ENCODE assay signal across 34 cellular contexts in the genomic region with DNA sequence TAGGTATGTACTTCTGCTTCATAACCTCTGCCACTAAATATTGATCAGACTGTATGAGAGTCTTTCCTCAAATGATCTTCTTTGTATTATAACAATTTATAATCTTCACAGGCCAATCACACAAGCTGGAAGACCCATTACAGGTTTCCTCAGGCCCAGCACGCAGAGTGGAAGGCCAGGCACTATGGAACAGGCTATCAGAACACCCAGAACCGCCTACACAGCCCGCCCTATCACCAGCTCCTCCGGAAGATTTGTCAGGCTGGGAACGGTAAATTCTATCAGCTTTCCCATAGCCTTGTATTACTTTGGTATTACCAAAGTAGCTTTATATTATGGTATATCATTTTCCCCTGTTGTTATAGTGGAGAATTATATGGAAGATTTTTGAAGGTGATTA. TPM values are rescaled to one million over a fixed set of nuclear protein-coding genes. Genes with fewer than 3 reads are reported as not detected.
"Had no signal": no experiment of that assay in that cellular context is flagged by ENCODE, and none has a peak within 500 bp of the region (broad histone marks: within the 10 kb centered on the region; RNA-seq: fewer than 3 reads in every experiment).

No MANE protein-coding gene starts in this region.

- H3K27ac ChIP-seq: coronary artery, dorsolateral prefrontal cortex had no signal

- H3K4me3 Mint-ChIP-seq: activated B cell treated with CpG ODN at 0.5 μM for 24 hours; activated CD8-positive, alpha-beta memory T cell treated with anti-CD3 and anti-CD28 coated beads, Interleukin-2, amount 10 ng/mL, durations not matched to agents 7 days and 5 days; activated CD8-positive, alpha-beta T cell treated with anti-CD3 and anti-CD28 coated beads, Interleukin-2, amount 10 ng/mL, durations not matched to agents 7 days and 5 days; activated naive CD4-positive, alpha-beta T cell treated with anti-CD3 and anti-CD28 coated beads for 36 hours; activated naive CD4-positive, alpha-beta T cell treated with anti-CD3 and anti-CD28 coated beads, Interleukin-2, amount 50 U/mL, for 24 hours; activated naive CD8-positive, alpha-beta T cell treated with anti-CD3 and anti-CD28 coated beads for 36 hours; activated naive CD8-positive, alpha-beta T cell treated with anti-CD3 and anti-CD28 coated beads, Interleukin-2, amount 50 U/mL, for 24 hours; activated T-helper 1 cell treated with anti-CD3 and anti-CD28 coated beads, Interleukin-12 subunit alpha, Interleukin-12 subunit beta, Interleukin-2, Interleukin-4 antibody, amounts not matched to agents 30 ng/mL and 10 ng/mL and 1 ng/mL, durations not matched to agents 14 hours and 24 hours and 36 hours; brain; central memory CD8-positive, alpha-beta T cell; dendritic cell treated with granulocyte-macrophage colony-stimulating factor and Interleukin-4, amounts not matched to agents 40 ng/mL and 50 ng/mL, for 4 days; endodermal cell; T-helper 17 cell; T-helper 2 cell treated with Interferon-gamma antibody and Interleukin-4, amounts not matched to agents 5 μg/mL and 100 μg/mL, for 36 hours had no signal

- H3K36me3 Mint-ChIP-seq: activated CD8-positive, alpha-beta memory T cell treated with anti-CD3 and anti-CD28 coated beads, Interleukin-2, amount 10 ng/mL, durations not matched to agents 7 days and 5 days; activated naive CD8-positive, alpha-beta T cell treated with anti-CD3 and anti-CD28 coated beads for 36 hours had no signal

- H3K27me3 Mint-ChIP-seq: activated CD8-positive, alpha-beta memory T cell treated with anti-CD3 and anti-CD28 coated beads, Interleukin-2, amount 10 ng/mL, durations not matched to agents 7 days and 5 days; activated naive CD8-positive, alpha-beta T cell treated with anti-CD3 and anti-CD28 coated beads for 36 hours; brain; dendritic cell treated with granulocyte-macrophage colony-stimulating factor and Interleukin-4, amounts not matched to agents 40 ng/mL and 50 ng/mL, for 4 days had no signal

- H3K4me3 ChIP-seq: adrenal gland, coronary artery, dorsolateral prefrontal cortex had no signal

- DNase-seq: activated B cell treated with CpG ODN at 0.5 μM for 24 hours; activated CD4-positive, alpha-beta T cell treated with anti-CD3 and anti-CD28 coated beads for 48 hours; activated CD4-positive, alpha-beta T cell treated with anti-CD3 and anti-CD28 coated beads, Interleukin-2, amount 50 U/mL, for 1 hour; activated CD4-positive, alpha-beta T cell treated with anti-CD3 and anti-CD28 coated beads, Interleukin-2, amount 50 U/mL, for 48 hours; activated CD8-positive, alpha-beta memory T cell treated with anti-CD3 and anti-CD28 coated beads, Interleukin-2, amount 10 ng/mL, durations not matched to agents 7 days and 5 days; activated CD8-positive, alpha-beta memory T cell treated with anti-CD3 and anti-CD28 coated beads, Interleukin-2, amount 50 U/mL, for 4 hours; activated CD8-positive, alpha-beta T cell treated with anti-CD3 and anti-CD28 coated beads, Interleukin-2, amount 10 ng/mL, durations not matched to agents 7 days and 5 days; activated effector memory CD4-positive, alpha-beta T cell treated with anti-CD3 and anti-CD28 coated beads, Interleukin-2, amount 50 U/mL, for 16 hours; activated naive CD4-positive, alpha-beta T cell treated with anti-CD3 and anti-CD28 coated beads for 36 hours; activated naive CD8-positive, alpha-beta T cell treated with anti-CD3 and anti-CD28 coated beads for 36 hours; activated naive CD8-positive, alpha-beta T cell treated with anti-CD3 and anti-CD28 coated beads, Interleukin-2, amount 50 U/mL, for 24 hours; activated T-cell treated with anti-CD3 and anti-CD28 coated beads, Interleukin-2, amount 50 U/mL, for 1 hour; activated T-cell treated with anti-CD3 and anti-CD28 coated beads, Interleukin-2, amount 50 U/mL, for 48 hours; adrenal gland; amygdala; aorta; dorsolateral prefrontal cortex; effector memory CD4-positive, alpha-beta T cell; endodermal cell; foreskin fibroblast; head of caudate nucleus; hippocampal formation; T-helper 17 cell had no signal

- H3K27ac Mint-ChIP-seq: activated B cell treated with CpG ODN at 0.5 μM for 24 hours; activated CD8-positive, alpha-beta memory T cell treated with anti-CD3 and anti-CD28 coated beads, Interleukin-2, amount 10 ng/mL, durations not matched to agents 7 days and 5 days; activated CD8-positive, alpha-beta T cell treated with anti-CD3 and anti-CD28 coated beads, Interleukin-2, amount 10 ng/mL, durations not matched to agents 7 days and 5 days; activated naive CD4-positive, alpha-beta T cell treated with anti-CD3 and anti-CD28 coated beads for 36 hours; activated naive CD4-positive, alpha-beta T cell treated with anti-CD3 and anti-CD28 coated beads, Interleukin-2, amount 50 U/mL, for 24 hours; activated naive CD8-positive, alpha-beta T cell treated with anti-CD3 and anti-CD28 coated beads for 36 hours; activated naive CD8-positive, alpha-beta T cell treated with anti-CD3 and anti-CD28 coated beads, Interleukin-2, amount 50 U/mL, for 24 hours; activated T-helper 1 cell treated with anti-CD3 and anti-CD28 coated beads, Interleukin-12 subunit alpha, Interleukin-12 subunit beta, Interleukin-2, Interleukin-4 antibody, amounts not matched to agents 30 ng/mL and 10 ng/mL and 1 ng/mL, durations not matched to agents 14 hours and 24 hours and 36 hours; activated T-helper 2 cell treated with anti-CD3 and anti-CD28 coated beads, Interferon-gamma antibody, Interleukin-2, Interleukin-4, amounts not matched to agents 10 μg/mL and 5 μg/mL and 100 μg/mL, durations not matched to agents 14 hours and 24 hours and 36 hours; dendritic cell treated with granulocyte-macrophage colony-stimulating factor and Interleukin-4, amounts not matched to agents 40 ng/mL and 50 ng/mL, for 4 days; endodermal cell; T-helper 17 cell; T-helper 2 cell treated with Interferon-gamma antibody and Interleukin-4, amounts not matched to agents 5 μg/mL and 100 μg/mL, for 36 hours had no signal

- H3K36me3 ChIP-seq: adrenal gland had no signal

- H3K4me1 Mint-ChIP-seq: activated B cell treated with CpG ODN at 0.5 μM for 24 hours; activated CD8-positive, alpha-beta memory T cell treated with anti-CD3 and anti-CD28 coated beads, Interleukin-2, amount 10 ng/mL, durations not matched to agents 7 days and 5 days; activated naive CD4-positive, alpha-beta T cell treated with anti-CD3 and anti-CD28 coated beads, Interleukin-2, amount 50 U/mL, for 24 hours; activated naive CD8-positive, alpha-beta T cell treated with anti-CD3 and anti-CD28 coated beads for 36 hours; activated naive CD8-positive, alpha-beta T cell treated with anti-CD3 and anti-CD28 coated beads, Interleukin-2, amount 50 U/mL, for 24 hours; central memory CD8-positive, alpha-beta T cell; endodermal cell had no signal

- H3K27me3 ChIP-seq: adrenal gland, dorsolateral prefrontal cortex had no signal

- H3K9me3 ChIP-seq: adrenal gland had no signal

- H3K9me3 Mint-ChIP-seq: activated B cell treated with CpG ODN at 0.5 μM for 24 hours; activated naive CD4-positive, alpha-beta T cell treated with anti-CD3 and anti-CD28 coated beads for 36 hours; activated naive CD4-positive, alpha-beta T cell treated with anti-CD3 and anti-CD28 coated beads, Interleukin-2, amount 50 U/mL, for 24 hours; activated naive CD8-positive, alpha-beta T cell treated with anti-CD3 and anti-CD28 coated beads for 36 hours; activated naive CD8-positive, alpha-beta T cell treated with anti-CD3 and anti-CD28 coated beads, Interleukin-2, amount 50 U/mL, for 24 hours; activated T-helper 1 cell treated with anti-CD3 and anti-CD28 coated beads, Interleukin-12 subunit alpha, Interleukin-12 subunit beta, Interleukin-2, Interleukin-4 antibody, amounts not matched to agents 30 ng/mL and 10 ng/mL and 1 ng/mL, durations not matched to agents 14 hours and 24 hours and 36 hours; activated T-helper 2 cell treated with anti-CD3 and anti-CD28 coated beads, Interferon-gamma antibody, Interleukin-2, Interleukin-4, amounts not matched to agents 10 μg/mL and 5 μg/mL and 100 μg/mL, durations not matched to agents 14 hours and 24 hours and 36 hours; brain; central memory CD8-positive, alpha-beta T cell; dendritic cell treated with granulocyte-macrophage colony-stimulating factor and Interleukin-4, amounts not matched to agents 40 ng/mL and 50 ng/mL, for 4 days; endodermal cell; T-helper 2 cell treated with Interferon-gamma antibody and Interleukin-4, amounts not matched to agents 5 μg/mL and 100 μg/mL, for 36 hours had no signal

- ATAC-seq: activated CD4-positive, CD25-positive, alpha-beta regulatory T cell treated with anti-CD3 and anti-CD28 coated beads, Interleukin-2, amount 50 U/mL, for 24 hours; activated CD8-positive, alpha-beta memory T cell treated with anti-CD3 and anti-CD28 coated beads, Interleukin-2, amount 10 ng/mL, durations not matched to agents 7 days and 5 days; activated CD8-positive, alpha-beta T cell treated with anti-CD3 and anti-CD28 coated beads, Interleukin-2, amount 10 ng/mL, durations not matched to agents 7 days and 5 days; activated naive CD8-positive, alpha-beta T cell treated with anti-CD3 and anti-CD28 coated beads, Interleukin-2, amount 50 U/mL, for 24 hours; esophagus mucosa; T-helper 17 cell had no signal

RNA-seq across cellular contexts. Expression of a gene that starts 48.2 kb away (rescaled TPM):
- total RNA-seq: bronchial epithelial cell had no signal
